In the genomic region with DNA sequence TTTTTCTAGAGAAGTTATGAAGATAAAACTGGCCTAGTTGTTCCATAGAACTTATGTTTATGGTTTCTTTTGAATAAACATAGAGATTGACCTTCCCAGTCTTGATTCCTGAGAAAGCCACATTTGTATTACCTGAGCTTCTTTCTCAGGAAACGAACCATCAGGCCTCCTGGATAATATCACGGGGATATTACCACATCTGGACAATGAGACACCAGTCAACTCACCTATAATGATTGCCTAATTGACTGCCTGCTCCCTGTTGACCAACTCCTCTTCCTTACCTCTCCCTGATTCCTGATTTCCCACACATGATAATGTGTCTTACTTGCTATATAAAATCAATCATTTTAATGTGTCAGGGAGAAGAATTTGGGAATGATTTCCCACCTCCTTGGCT, we compare ENCODE assay signal across 34 cellular contexts.
DNase-seq lines count a peak whose midpoint lies in the region; ATAC-seq and TF ChIP-seq lines count a peak whose summit lies in the region.
"Had no signal": no experiment of that assay in that cellular context is flagged by ENCODE, and none has a peak within 500 bp of the region (broad histone marks: within the 10 kb centered on the region; RNA-seq: fewer than 3 reads in every experiment).

No MANE protein-coding gene starts in this region.

- peak overlapping the region in 1 of 2 donors; percentile 7 for H3K4me3 Mint-ChIP-seq in stimulated activated naive B cell treated with anti-CD40 and anti-IgM and Interleukin-4, amounts not matched to agents 10 μg/mL and 1 μg/mL and 100 μg/mL, for 72 hours
- H3K4me3 Mint-ChIP-seq in activated CD8-positive, alpha-beta T cell treated with anti-CD3 and anti-CD28 coated beads, Interleukin-2, amount 10 ng/mL, durations not matched to agents 7 days and 5 days, result no peak overlapping the region
- H3K4me3 Mint-ChIP-seq: activated CD4-positive, alpha-beta T cell treated with anti-CD3 and anti-CD28 coated beads, Interleukin-2, amount 10 ng/mL, durations not matched to agents 7 days and 5 days; activated naive CD8-positive, alpha-beta T cell treated with anti-CD3 and anti-CD28 coated beads, Interleukin-2, amount 10 ng/mL, durations not matched to agents 7 days and 5 days; activated T-cell treated with anti-CD3 and anti-CD28 coated beads, Interleukin-2, amount 50 U/mL, for 24 hours; stimulated activated naive CD8-positive, alpha-beta T cell treated with anti-CD3 and anti-CD28 coated beads, Interleukin-15, amount 100 ng/mL, for 72 hours had no signal

- H3K4me1 Mint-ChIP-seq in stimulated activated naive B cell treated with anti-CD40 and anti-IgM and Interleukin-4, amounts not matched to agents 10 μg/mL and 1 μg/mL and 100 μg/mL, for 72 hours, result peaks cover 6 to 11% of the 10 kb centered on the region in 2 donors
- no peaks in the 10 kb centered on the region for H3K4me1 Mint-ChIP-seq in activated CD8-positive, alpha-beta T cell treated with anti-CD3 and anti-CD28 coated beads, Interleukin-2, amount 10 ng/mL, durations not matched to agents 7 days and 5 days (ENCODE audit: low read depth)
- H3K4me1 Mint-ChIP-seq: activated CD4-positive, alpha-beta T cell treated with anti-CD3 and anti-CD28 coated beads, Interleukin-2, amount 10 ng/mL, durations not matched to agents 7 days and 5 days; activated naive CD8-positive, alpha-beta T cell treated with anti-CD3 and anti-CD28 coated beads, Interleukin-2, amount 10 ng/mL, durations not matched to agents 7 days and 5 days; stimulated activated naive CD8-positive, alpha-beta T cell treated with anti-CD3 and anti-CD28 coated beads, Interleukin-15, amount 100 ng/mL, for 72 hours had no signal

- DNase-seq in Karpas-422 (no peak), epithelial cell of esophagus (ENCODE audit: low read depth) (peak; percentile 65), occipital lobe (lab: John Stamatoyannopoulos, UW) (no peak)
- no peak for DNase-seq in stimulated activated naive B cell treated with anti-CD40 and anti-IgM and Interleukin-4, amounts not matched to agents 10 μg/mL and 1 μg/mL and 100 μg/mL, for 72 hours
- no peak for DNase-seq in activated CD8-positive, alpha-beta T cell treated with anti-CD3 and anti-CD28 coated beads, Interleukin-2, amount 10 ng/mL, durations not matched to agents 7 days and 5 days
- DNase-seq: ACHN; activated CD4-positive, alpha-beta T cell treated with anti-CD3 and anti-CD28 coated beads, Interleukin-2, amount 10 ng/mL, durations not matched to agents 7 days and 5 days; activated effector memory CD4-positive, alpha-beta T cell treated with anti-CD3 and anti-CD28 coated beads, Interleukin-2, amount 50 U/mL, for 16 hours; activated naive CD8-positive, alpha-beta T cell treated with anti-CD3 and anti-CD28 coated beads, Interleukin-2, amount 10 ng/mL, durations not matched to agents 7 days and 5 days; activated T-cell treated with anti-CD3 and anti-CD28 coated beads, Interleukin-2, amount 50 U/mL, for 24 hours; aorta; BE2C; effector CD4-positive, alpha-beta T cell; EL; HCEC 1CT; islet precursor cell; KG1; left ventricle myocardium inferior; NCI-H1417 treated with DMSO at 0.1 percent for 48 hours; NCI-H2081 treated with DMSO at 0.1 percent for 48 hours; NCI-H2227 treated with DMSO at 0.1 percent for 48 hours; NCI-H69; right cardiac atrium; SIG-M5; spleen; stimulated activated CD4-positive, alpha-beta T cell treated with anti-CD3 and anti-CD28 coated beads, Interleukin-2, amount 100 ng/mL, for 24 hours; stimulated activated naive CD8-positive, alpha-beta T cell treated with anti-CD3 and anti-CD28 coated beads, Interleukin-15, amount 100 ng/mL, for 72 hours; SW 1271; T1000; uterus had no signal

- peaks cover 6 to 8% of the 10 kb centered on the region in 2 donors for H3K9me3 Mint-ChIP-seq in stimulated activated naive B cell treated with anti-CD40 and anti-IgM and Interleukin-4, amounts not matched to agents 10 μg/mL and 1 μg/mL and 100 μg/mL, for 72 hours
- H3K9me3 Mint-ChIP-seq in activated CD8-positive, alpha-beta T cell treated with anti-CD3 and anti-CD28 coated beads, Interleukin-2, amount 10 ng/mL, durations not matched to agents 7 days and 5 days (ENCODE audit: insufficient read depth), result peaks cover 5% of the 10 kb centered on the region

- H3K79me2 ChIP-seq in Karpas-422 (ENCODE audit: low read length), result no peaks in the 10 kb centered on the region

- no peaks in the 10 kb centered on the region for H3K9me3 ChIP-seq in Karpas-422 (ENCODE audit: low read length)
- H3K9me3 ChIP-seq: BE2C, neutrophil, thoracic aorta, uterus had no signal

- CTCF ChIA-PET in activated CD8-positive, alpha-beta T cell treated with anti-CD3 and anti-CD28 coated beads, Interleukin-2, amount 10 ng/mL, durations not matched to agents 7 days and 5 days (lab: Charles Lee), result no interaction called here

- H3K9ac ChIP-seq in Karpas-422 (ENCODE audit: low read length), result no peak overlapping the region

- H3K27ac Mint-ChIP-seq in stimulated activated naive B cell treated with anti-CD40 and anti-IgM and Interleukin-4, amounts not matched to agents 10 μg/mL and 1 μg/mL and 100 μg/mL, for 72 hours, result peak overlapping the region; percentile 43
- no peak overlapping the region for H3K27ac Mint-ChIP-seq in activated CD8-positive, alpha-beta T cell treated with anti-CD3 and anti-CD28 coated beads, Interleukin-2, amount 10 ng/mL, durations not matched to agents 7 days and 5 days
- H3K27ac Mint-ChIP-seq: activated CD4-positive, alpha-beta T cell treated with anti-CD3 and anti-CD28 coated beads, Interleukin-2, amount 10 ng/mL, durations not matched to agents 7 days and 5 days; activated naive CD8-positive, alpha-beta T cell treated with anti-CD3 and anti-CD28 coated beads, Interleukin-2, amount 10 ng/mL, durations not matched to agents 7 days and 5 days; activated T-cell treated with anti-CD3 and anti-CD28 coated beads, Interleukin-2, amount 50 U/mL, for 24 hours; stimulated activated naive CD8-positive, alpha-beta T cell treated with anti-CD3 and anti-CD28 coated beads, Interleukin-15, amount 100 ng/mL, for 72 hours had no signal

- H3K36me3 Mint-ChIP-seq in stimulated activated naive B cell treated with anti-CD40 and anti-IgM and Interleukin-4, amounts not matched to agents 10 μg/mL and 1 μg/mL and 100 μg/mL, for 72 hours, result no peaks in the 10 kb centered on the region
- no peaks in the 10 kb centered on the region for H3K36me3 Mint-ChIP-seq in activated CD8-positive, alpha-beta T cell treated with anti-CD3 and anti-CD28 coated beads, Interleukin-2, amount 10 ng/mL, durations not matched to agents 7 days and 5 days (ENCODE audit: low read depth)
- H3K36me3 Mint-ChIP-seq: activated naive CD8-positive, alpha-beta T cell treated with anti-CD3 and anti-CD28 coated beads, Interleukin-2, amount 10 ng/mL, durations not matched to agents 7 days and 5 days had no signal

- TF ChIP-seq CTCF in epithelial cell of esophagus (IDR thresholded peaks at IDR 0.05; ENCODE audit: insufficient read depth, low read depth, low read length, missing control alignments), result no peak

- no peaks in the 10 kb centered on the region for H3K9me2 ChIP-seq in Karpas-422 (replicated peaks; ENCODE audit: insufficient read depth, low read length)

- no peaks in the 10 kb centered on the region for H3K36me3 ChIP-seq in Karpas-422 (ENCODE audit: insufficient read depth, low read length)
- H3K36me3 ChIP-seq: BE2C, left ventricle myocardium inferior, neutrophil, spleen, thoracic aorta, uterus had no signal

- H3K4me2 ChIP-seq in Karpas-422 (ENCODE audit: low read depth, low read length, poor library complexity, severe bottlenecking), result no peak overlapping the region

- no peaks in the 10 kb centered on the region for H4K20me1 ChIP-seq in Karpas-422 (ENCODE audit: insufficient read depth, low read depth, low read length)

- H3K27me3 ChIP-seq in Karpas-422 (ENCODE audit: low read length), result no peaks in the 10 kb centered on the region
- H3K27me3 ChIP-seq: BE2C, neutrophil, spleen, uterus had no signal

- H3K4me1 ChIP-seq in Karpas-422 (ENCODE audit: low read length), result peaks cover 8% of the 10 kb centered on the region
- H3K4me1 ChIP-seq: BE2C, left ventricle myocardium inferior, uterus had no signal

- POLR2A ChIA-PET in activated CD8-positive, alpha-beta T cell treated with anti-CD3 and anti-CD28 coated beads, Interleukin-2, amount 10 ng/mL, durations not matched to agents 7 days and 5 days (lab: Charles Lee), result no interaction called here

- ATAC-seq in GM19397 (IDR thresholded peaks at IDR 0.05; ENCODE audit: unreplicated experiment) (peak; percentile 3), GM18520 (IDR thresholded peaks at IDR 0.05; ENCODE audit: unreplicated experiment) (no peak)
- ATAC-seq in stimulated activated naive B cell treated with anti-CD40 and anti-IgM and Interleukin-4, amounts not matched to agents 10 μg/mL and 1 μg/mL and 100 μg/mL, for 72 hours (replicated peaks), result no peak
- no peak for ATAC-seq in activated CD8-positive, alpha-beta T cell treated with anti-CD3 and anti-CD28 coated beads, Interleukin-2, amount 10 ng/mL, durations not matched to agents 7 days and 5 days
- ATAC-seq: right cardiac atrium; stimulated activated naive CD8-positive, alpha-beta T cell treated with anti-CD3 and anti-CD28 coated beads, Interleukin-15, amount 100 ng/mL, for 72 hours had no signal

- H3K4me3 ChIP-seq in Karpas-422 (ENCODE audit: low read length) (no peak overlapping the region), epithelial cell of esophagus (ENCODE audit: low read length) (no peak overlapping the region)
- H3K4me3 ChIP-seq: left ventricle myocardium inferior, spleen, thoracic aorta, uterus had no signal

- no peaks in the 10 kb centered on the region for H3K27me3 Mint-ChIP-seq in stimulated activated naive B cell treated with anti-CD40 and anti-IgM and Interleukin-4, amounts not matched to agents 10 μg/mL and 1 μg/mL and 100 μg/mL, for 72 hours
- no peaks in the 10 kb centered on the region for H3K27me3 Mint-ChIP-seq in activated CD8-positive, alpha-beta T cell treated with anti-CD3 and anti-CD28 coated beads, Interleukin-2, amount 10 ng/mL, durations not matched to agents 7 days and 5 days (ENCODE audit: low read depth)
- H3K27me3 Mint-ChIP-seq: activated CD4-positive, alpha-beta T cell treated with anti-CD3 and anti-CD28 coated beads, Interleukin-2, amount 10 ng/mL, durations not matched to agents 7 days and 5 days; activated naive CD8-positive, alpha-beta T cell treated with anti-CD3 and anti-CD28 coated beads, Interleukin-2, amount 10 ng/mL, durations not matched to agents 7 days and 5 days; activated T-cell treated with anti-CD3 and anti-CD28 coated beads, Interleukin-2, amount 50 U/mL, for 24 hours; stimulated activated naive CD8-positive, alpha-beta T cell treated with anti-CD3 and anti-CD28 coated beads, Interleukin-15, amount 100 ng/mL, for 72 hours had no signal

- no peak overlapping the region for H3K27ac ChIP-seq in Karpas-422 (ENCODE audit: low read length)
- H3K27ac ChIP-seq: left ventricle myocardium inferior, neutrophil, thoracic aorta, uterus had no signal

- H2AFZ ChIP-seq in Karpas-422 (ENCODE audit: low read length), result peak overlapping the region; percentile 92
